ENCODE assay signal across 23 cellular contexts in the genomic region with DNA sequence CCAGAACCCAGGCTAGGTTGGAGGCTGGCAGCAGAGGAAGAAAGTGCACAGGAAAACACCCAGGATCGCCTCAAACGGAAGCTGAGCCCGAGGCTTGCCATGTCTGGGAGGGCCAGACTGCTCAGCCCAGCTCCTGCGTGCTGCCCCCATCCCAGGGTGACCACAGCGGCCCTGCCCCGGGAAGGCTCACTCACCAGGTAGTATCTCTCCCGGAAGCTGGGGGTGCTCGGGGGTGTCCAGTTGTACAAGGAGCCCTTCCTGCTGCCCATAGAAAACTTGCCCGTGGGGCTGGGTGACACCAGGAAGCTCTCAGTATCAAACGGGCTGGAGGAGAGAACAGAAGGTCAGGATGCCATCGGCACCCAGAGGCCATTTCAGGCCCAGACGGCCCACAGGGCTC.
A peak's percentile ranks its signal among the peaks of the same experiment; 100 is the strongest.
DNase-seq lines count a peak whose midpoint lies in the region; ATAC-seq and TF ChIP-seq lines count a peak whose summit lies in the region.
"Had no signal": no experiment of that assay in that cellular context is flagged by ENCODE, and none has a peak within 500 bp of the region (broad histone marks: within the 10 kb centered on the region; RNA-seq: fewer than 3 reads in every experiment).

No MANE protein-coding gene starts in this region.

- H3K14ac ChIP-seq in neuronal stem cell (ENCODE audit: low read length) = no peak overlapping the region

- no peaks in the 10 kb centered on the region for H3K27me3 ChIP-seq in right cardiac atrium (ENCODE audit: control insufficient read depth, insufficient read depth)
- no peaks in the 10 kb centered on the region for H3K27me3 ChIP-seq in RWPE2 (ENCODE audit: insufficient read depth, poor library complexity, severe bottlenecking)
- H3K27me3 ChIP-seq in neuronal stem cell (ENCODE audit: control insufficient read depth in 3 of 3, insufficient read depth in 3 of 3, low read depth in 1 of 3, low read length in 3 of 3) = peaks cover 0 to 5% (median 0%) of the 10 kb centered on the region in 3 experiments
- H3K27me3 ChIP-seq: BE2C, BLaER1 had no signal

- H3K36me3 ChIP-seq in RWPE2 (ENCODE audit: low read depth) (no peaks in the 10 kb centered on the region), neuronal stem cell (replicated peaks in 1 of 2; ENCODE audit: control insufficient read depth in 2 of 2, insufficient read depth in 2 of 2, low read length in 2 of 2) (no peaks in the 10 kb centered on the region)
- H3K36me3 ChIP-seq: BE2C, BLaER1 had no signal

- H2AK5ac ChIP-seq in neuronal stem cell (ENCODE audit: low read depth, low read length) = no peak overlapping the region

- no peak overlapping the region for H2BK12ac ChIP-seq in neuronal stem cell (ENCODE audit: low read length)

- no peak overlapping the region for H3K4ac ChIP-seq in neuronal stem cell (ENCODE audit: low read length)

- H3K4me1 ChIP-seq in right cardiac atrium (ENCODE audit: control insufficient read depth, insufficient read depth, low read length) = no peaks in the 10 kb centered on the region
- H3K4me1 ChIP-seq in RWPE2 (ENCODE audit: insufficient read depth, poor library complexity, severe bottlenecking) = no peaks in the 10 kb centered on the region
- H3K4me1 ChIP-seq in neuronal stem cell (ENCODE audit: control insufficient read depth in 2 of 2, insufficient read depth in 1 of 2, low read depth in 1 of 2, low read length in 2 of 2) = no peaks in the 10 kb centered on the region
- H3K4me1 ChIP-seq: A549, BE2C had no signal

- H2BK120ac ChIP-seq in neuronal stem cell (ENCODE audit: low read depth, low read length) = no peak overlapping the region

- no peaks in the 10 kb centered on the region for H3K79me1 ChIP-seq in neuronal stem cell (ENCODE audit: low read depth, low read length)

- H3K9me3 ChIP-seq in right cardiac atrium (ENCODE audit: control insufficient read depth, low read length) (no peaks in the 10 kb centered on the region), RWPE2 (ENCODE audit: severe bottlenecking) (no peaks in the 10 kb centered on the region), neuronal stem cell (replicated peaks in 1 of 2; ENCODE audit: control insufficient read depth in 2 of 2, insufficient read depth in 1 of 2, low read depth in 1 of 2, low read length in 2 of 2) (no peaks in the 10 kb centered on the region)
- H3K9me3 ChIP-seq: A549, BE2C, BLaER1 had no signal

- 90% methylated on average over 12 of the region's 12 CpGs for WGBS in right cardiac atrium
- no CpG with 5 or more reads among the region's 12 CpGs for WGBS in neuronal stem cell (ENCODE audit: extremely low coverage in 2 of 2, insufficient read length in 2 of 2, insufficient replicate concordance in 1 of 2), 2 donors

- TF ChIP-seq CTCF in RWPE2 (IDR thresholded peaks at IDR 0.05; ENCODE audit: poor library complexity, severe bottlenecking) = no peak

- no peak overlapping the region for H3K4me2 ChIP-seq in neuronal stem cell (ENCODE audit: insufficient read depth, low read length, poor library complexity, severe bottlenecking)
- H3K4me2 ChIP-seq: A549, BLaER1 had no signal

- H4K8ac ChIP-seq in neuronal stem cell (ENCODE audit: low read depth, low read length) = peak overlapping the region; percentile 74

- H3K9ac ChIP-seq in neuronal stem cell (ENCODE audit: low read depth, low read length, poor library complexity) = no peak overlapping the region
- H3K9ac ChIP-seq: BLaER1 had no signal

- H4K91ac ChIP-seq in neuronal stem cell (ENCODE audit: low read depth, low read length, poor library complexity) = no peak overlapping the region

- H2BK5ac ChIP-seq in neuronal stem cell (ENCODE audit: low read length) = no peak overlapping the region

- ATAC-seq in right cardiac atrium (no peak), left ventricle myocardium superior (no peak), RWPE2 (ENCODE audit: low read depth) (no peak), esophagus mucosa (no peak)
- ATAC-seq: A549, GM12878 had no signal

- no peak overlapping the region for H2BK15ac ChIP-seq in neuronal stem cell (ENCODE audit: low read length)

- DNase-seq in right cardiac atrium (peak in 2 of 3 donors; percentile 30 to 50), left ventricle myocardium superior (no peak), RWPE2 (ENCODE audit: low spot score) (peak; percentile 85), neuronal stem cell (ENCODE audit: low spot score) (no peak), AG08395 (ENCODE audit: low spot score) (no peak)
- DNase-seq: BE2C; C1 segment of cervical spinal cord; CD4-positive, alpha-beta memory T cell; CD4-positive, CD25-positive, alpha-beta regulatory T cell; CD8-positive, alpha-beta memory T cell; COR-L47; DMS 273 treated with DMSO at 0.1 percent for 48 hours; DMS153; DMS53; DMS79; DND-41; EL; GDM1 had no signal

- no peak overlapping the region for H3K23ac ChIP-seq in neuronal stem cell (ENCODE audit: low read depth, low read length, poor library complexity)

- H3K18ac ChIP-seq in neuronal stem cell (ENCODE audit: low read length) = peak overlapping the region; percentile 41

- no peak overlapping the region for H3K4me3 ChIP-seq in right cardiac atrium (ENCODE audit: low read length)
- no peak overlapping the region for H3K4me3 ChIP-seq in RWPE2 (ENCODE audit: severe bottlenecking)
- H3K4me3 ChIP-seq in neuronal stem cell (ENCODE audit: low read length in 2 of 2) = no peak overlapping the region
- H3K4me3 ChIP-seq: A549, BLaER1, GM12878 had no signal

- no peak overlapping the region for H2AFZ ChIP-seq in neuronal stem cell (ENCODE audit: low read length)

- H3K27ac ChIP-seq in right cardiac atrium (ENCODE audit: low read length) (no peak overlapping the region), RWPE2 (ENCODE audit: poor library complexity, severe bottlenecking) (no peak overlapping the region), neuronal stem cell (replicated peaks; ENCODE audit: low read length) (no peak overlapping the region)
- H3K27ac ChIP-seq: 22Rv1, A549, BLaER1 had no signal

- intact Hi-C loops in right cardiac atrium (cut with DNase I) = no loop called here
- intact Hi-C loops in left ventricle myocardium superior (cut with micrococcal nuclease) = no loop called here

Comparison
In these comparisons a context has a peak if more than half of its experiments do, and no peak if none do; other contexts are left out.
1. DNase-seq: peak in right cardiac atrium (2 of 3) and RWPE2 (single experiment); none in left ventricle myocardium superior (single experiment), neuronal stem cell (single experiment) and AG08395 (single experiment).